In genomic region chr1:55120538-55120937, GRCh38 we compare ENCODE assay signal across 22 cellular contexts.
"Had no signal": no experiment of that assay in that cellular context is flagged by ENCODE, and none has a peak within 500 bp of the region (broad histone marks: within the 10 kb centered on the region; RNA-seq: fewer than 3 reads in every experiment).

No MANE protein-coding gene starts in this region.

- H3K4me3 ChIP-seq: heart left ventricle, tibial nerve had no signal

- H3K4me3 Mint-ChIP-seq: activated B cell treated with CpG ODN at 0.5 μM for 24 hours; immature natural killer cell; naive thymus-derived CD8-positive, alpha-beta T cell; T-cell had no signal

- FAIRE-seq: colon, endometrium had no signal

- H3K4me1 ChIP-seq: tibial nerve had no signal

- H3K27me3 Mint-ChIP-seq: activated B cell treated with CpG ODN at 0.5 μM for 24 hours; naive thymus-derived CD8-positive, alpha-beta T cell; T-cell had no signal

- ATAC-seq: activated naive CD4-positive, alpha-beta T cell treated with anti-CD3 and anti-CD28 coated beads, Interleukin-2, amount 50 U/mL, for 72 hours; heart left ventricle; naive thymus-derived CD8-positive, alpha-beta T cell; right cardiac atrium; T-cell had no signal

- DNase-seq: activated B cell treated with CpG ODN at 0.5 μM for 24 hours; activated CD4-positive, alpha-beta T cell treated with anti-CD3 and anti-CD28 coated beads, Interleukin-2, amount 50 U/mL, for 1 hour; activated gamma-delta T cell treated with Interleukin-2 at 50 U/mL for 16 hours; dermis blood vessel endothelial cell; effector CD4-positive, alpha-beta T cell; erythroblast; foreskin fibroblast; heart left ventricle; hypothalamus; immature natural killer cell; mesenchymal stem cell; naive thymus-derived CD8-positive, alpha-beta T cell; posterior cingulate gyrus; right cardiac atrium; stimulated activated CD4-positive, alpha-beta T cell treated with anti-CD3 and anti-CD28 coated beads, Interleukin-15, amount 100 ng/mL, for 24 hours; stimulated activated CD4-positive, alpha-beta T cell treated with anti-CD3 and anti-CD28 coated beads, Interleukin-2, amount 100 ng/mL, for 24 hours; stimulated activated naive CD4-positive, alpha-beta T cell treated with Interleukin-2 at 50 U/mL for 16 hours; T-cell had no signal

- H3K4me1 Mint-ChIP-seq: activated B cell treated with CpG ODN at 0.5 μM for 24 hours had no signal

- H3K9me3 Mint-ChIP-seq: activated B cell treated with CpG ODN at 0.5 μM for 24 hours; activated naive CD4-positive, alpha-beta T cell treated with anti-CD3 and anti-CD28 coated beads, Interleukin-2, amount 50 U/mL, for 72 hours; immature natural killer cell; naive thymus-derived CD8-positive, alpha-beta T cell; T-cell had no signal

- H3K27ac ChIP-seq: heart left ventricle, tibial nerve had no signal

- H3K27me3 ChIP-seq: heart left ventricle, tibial nerve had no signal

- H3K27ac Mint-ChIP-seq: activated B cell treated with CpG ODN at 0.5 μM for 24 hours had no signal

- H3K9me3 ChIP-seq: heart left ventricle, tibial nerve had no signal
